ENCODE assay signal across 17 cellular contexts in genomic region chr20:18718129-18718528, GRCh38.
A peak's percentile ranks its signal among the peaks of the same experiment; 100 is the strongest.
DNase-seq lines count a peak whose midpoint lies in the region; ATAC-seq and TF ChIP-seq lines count a peak whose summit lies in the region.
"Had no signal": no experiment of that assay in that cellular context is flagged by ENCODE, and none has a peak within 500 bp of the region (broad histone marks: within the 10 kb centered on the region; RNA-seq: fewer than 3 reads in every experiment).

No MANE protein-coding gene starts in this region.

- intact Hi-C loops in OCI-LY7 (cut with micrococcal nuclease; ENCODE audit: unreplicated experiment), result no loop called here

- no peak overlapping the region for H2BK12ac ChIP-seq in H9 (ENCODE audit: insufficient read length, low read depth, low read length)

- no peak overlapping the region for H2BK5ac ChIP-seq in H9 (ENCODE audit: insufficient read length, low read length)

- peaks cover 5 to 7% of the 10 kb centered on the region in 2 experiments; a peak in 3 of 4 replicates for H3K4me1 Mint-ChIP-seq in H9

- H3K9me3 Mint-ChIP-seq in H9, result peaks cover 9 to 11% of the 10 kb centered on the region in 2 experiments; a peak in 4 of 5 replicates

- no peak overlapping the region for H3K4ac ChIP-seq in H9 (ENCODE audit: low read depth, low read length)

- H3K14ac ChIP-seq in H9 (ENCODE audit: insufficient read depth, low read length), result no peak overlapping the region

- H3K9me2 ChIP-seq in OCI-LY7 (ENCODE audit: insufficient read depth, low read length), result no peaks in the 10 kb centered on the region

- H4K20me1 ChIP-seq in H9 (ENCODE audit: control insufficient read depth, insufficient read depth, insufficient read length) (no peaks in the 10 kb centered on the region), OCI-LY7 (ENCODE audit: insufficient read depth, low read length) (no peaks in the 10 kb centered on the region)

- POLR2A ChIA-PET in OCI-LY7 (lab: Charles Lee), result no interaction called here

- H3K4me2 ChIP-seq in H9 (ENCODE audit: insufficient read depth, insufficient read length, low read length) (no peak overlapping the region), OCI-LY7 (ENCODE audit: low read length) (no peak overlapping the region)

- no peak overlapping the region for H4K5ac ChIP-seq in H9 (ENCODE audit: insufficient read length, low read depth, low read length)

- no peaks in the 10 kb centered on the region for H3K36me3 ChIP-seq in OCI-LY7 (ENCODE audit: insufficient read depth, low read length)
- H3K36me3 ChIP-seq: breast epithelium, neutrophil, SJCRH30 had no signal

- no peak overlapping the region for H2BK20ac ChIP-seq in H9 (ENCODE audit: low read depth, low read length, poor library complexity, severe bottlenecking)

- H2BK15ac ChIP-seq in H9 (ENCODE audit: low read depth, low read length), result no peak overlapping the region

- no peaks in the 10 kb centered on the region for H3K79me1 ChIP-seq in H9 (ENCODE audit: insufficient read depth, low read depth, low read length, poor library complexity, severe bottlenecking)

- no CpG with 5 or more reads among the region's 3 CpGs for WGBS in H9 (ENCODE audit: extremely low coverage, insufficient read length, low lambda C conversion rate)

- H2AFZ ChIP-seq in H9 (ENCODE audit: low read length) (no peak overlapping the region), OCI-LY7 (ENCODE audit: low read length) (no peak overlapping the region)

- H3K18ac ChIP-seq in H9 (ENCODE audit: insufficient read length, low read depth, low read length), result no peak overlapping the region

- in situ Hi-C loops in GM13976 (cut with MboI; ENCODE audit: low sequenced_read_pairs, unreplicated experiment), result no loop called here

- no peak overlapping the region for H4K8ac ChIP-seq in H9 (replicated peaks; ENCODE audit: insufficient read length, low read depth, low read length)

- H3K79me2 ChIP-seq in H9 (ENCODE audit: insufficient read depth, low read length) (no peaks in the 10 kb centered on the region), OCI-LY7 (ENCODE audit: insufficient read depth, low read depth, low read length) (no peaks in the 10 kb centered on the region)

- H3K9ac ChIP-seq in H9 (ENCODE audit: extremely low read depth, insufficient read length, low read length), result no peak overlapping the region

- no peak overlapping the region for H3K4me3 ChIP-seq in OCI-LY7 (ENCODE audit: low read depth, low read length, poor library complexity, severe bottlenecking)
- H3K4me3 ChIP-seq: breast epithelium, SJCRH30 had no signal

- H3K4me1 ChIP-seq in H9 (ENCODE audit: insufficient read depth, low read length), result no peaks in the 10 kb centered on the region; the same call in 1 of the 2 replicates
- no peaks in the 10 kb centered on the region for H3K4me1 ChIP-seq in OCI-LY7 (ENCODE audit: insufficient read depth, low read length, poor library complexity, severe bottlenecking)
- no peaks in the 10 kb centered on the region for H3K4me1 ChIP-seq in foreskin keratinocyte
- H3K4me1 ChIP-seq: breast epithelium had no signal

- H4K91ac ChIP-seq in H9 (ENCODE audit: insufficient read length, low read depth, low read length), result no peak overlapping the region

- peak; percentile 34 for TF ChIP-seq CTCF in GM10266 (IDR thresholded peaks at IDR 0.05; ENCODE audit: control insufficient read depth, insufficient read depth, low read depth, missing control alignments)
- peak; percentile 40; the same call in 1 of the 3 replicates for TF ChIP-seq CTCF in H9 (conservative IDR thresholded peaks at IDR 0.05)
- TF ChIP-seq CTCF in OCI-LY7 (conservative IDR thresholded peaks at IDR 0.05; ENCODE audit: low read length), result peak; percentile 60
- peak; percentile 23 for TF ChIP-seq CTCF in foreskin keratinocyte (conservative IDR thresholded peaks at IDR 0.05)
- no peak for TF ChIP-seq CTCF in GM13976 (IDR thresholded peaks at IDR 0.05; ENCODE audit: borderline replicate concordance, control extremely low read depth, extremely low read depth, insufficient read depth, missing control alignments)

- no TSS peak for BruUV-seq in OCI-LY7 (replicated peaks; lab: Mats Ljungman, UMichigan)

- ATAC-seq in foreskin keratinocyte (no peak), GM18861 (IDR thresholded peaks at IDR 0.05; ENCODE audit: unreplicated experiment) (no peak)

- H3K23ac ChIP-seq in H9 (ENCODE audit: insufficient read length, low read depth, low read length), result no peak overlapping the region

- no peak overlapping the region for H3K27ac Mint-ChIP-seq in H9
- H3K27ac Mint-ChIP-seq: T-helper 1 cell treated with Interleukin-12 subunit alpha and Interleukin-12 subunit beta and Interleukin-4 antibody, amounts not matched to agents 30 μg/mL and 1 μg/mL, for 36 hours; type B pancreatic cell had no signal

- H3K27me3 Mint-ChIP-seq in H9 (ENCODE audit: low read depth), result no peaks in the 10 kb centered on the region
- H3K27me3 Mint-ChIP-seq: type B pancreatic cell had no signal

- no peak overlapping the region for H3K27ac ChIP-seq in H9 (ENCODE audit: insufficient read length, low read depth, low read length)
- H3K27ac ChIP-seq in OCI-LY7 (ENCODE audit: low read depth, low read length, poor library complexity, severe bottlenecking), result no peak overlapping the region
- no peak overlapping the region for H3K27ac ChIP-seq in foreskin keratinocyte
- H3K27ac ChIP-seq: breast epithelium, neutrophil, SJCRH30 had no signal

- H3K23me2 ChIP-seq in H9 (ENCODE audit: insufficient read length, low read depth, low read length, poor library complexity, severe bottlenecking), result no peaks in the 10 kb centered on the region

- CTCF ChIA-PET in OCI-LY7 (lab: Charles Lee; ENCODE audit: unreplicated experiment), result no interaction called here

- H3K4me3 Mint-ChIP-seq in H9, result no peak overlapping the region
- H3K4me3 Mint-ChIP-seq: T-helper 1 cell treated with Interleukin-12 subunit alpha and Interleukin-12 subunit beta and Interleukin-4 antibody, amounts not matched to agents 30 μg/mL and 1 μg/mL, for 36 hours; type B pancreatic cell had no signal

- DNase-seq in GM10266 (ENCODE audit: extremely low spot score), result no peak
- no peak for DNase-seq in H9
- no peak for DNase-seq in OCI-LY7 (ENCODE audit: low spot score)
- no peak for DNase-seq in foreskin keratinocyte
- no peak for DNase-seq in GM13976 (ENCODE audit: low spot score)
- no peak for DNase-seq in MV-4-11 (lab: John Stamatoyannopoulos, UW)
- DNase-seq: activated CD8-positive, alpha-beta memory T cell treated with anti-CD3 and anti-CD28 coated beads, Interleukin-2, amount 50 U/mL, for 4 hours; AML-193; DMS79 treated with DMSO at 0.1 percent for 48 hours; NCI-H1105; NCI-H526; SJCRH30 had no signal

- peaks cover 2 to 11% (median 5%) of the 10 kb centered on the region in 3 experiments for H3K36me3 Mint-ChIP-seq in H9 (ENCODE audit: insufficient read depth in 1 of 3, low read depth in 3 of 3)

- no peaks in the 10 kb centered on the region for H3K27me3 ChIP-seq in H9 (ENCODE audit: insufficient read depth, low read length)
- H3K27me3 ChIP-seq in foreskin keratinocyte, result no peaks in the 10 kb centered on the region
- H3K27me3 ChIP-seq: breast epithelium, neutrophil, SJCRH30 had no signal

- no peak overlapping the region for H3K56ac ChIP-seq in H9 (ENCODE audit: insufficient read length, low read depth, low read length)

- no peaks in the 10 kb centered on the region for H3K9me3 ChIP-seq in H9 (ENCODE audit: control insufficient read depth, low read depth, low read length)
- no peaks in the 10 kb centered on the region for H3K9me3 ChIP-seq in OCI-LY7 (ENCODE audit: low read length)
- H3K9me3 ChIP-seq: breast epithelium, neutrophil, SJCRH30 had no signal

- no peak overlapping the region for H2BK120ac ChIP-seq in H9 (ENCODE audit: low read depth, low read length, poor library complexity, severe bottlenecking)

- H3T11ph ChIP-seq in H9 (ENCODE audit: low read length), result no peak overlapping the region

- H2AK5ac ChIP-seq in H9 (ENCODE audit: insufficient read length, low read length), result no peak overlapping the region
